In genomic region chr12:6070472-6071257, GRCh38 we compare ENCODE assay signal across 12 cellular contexts. TPM values are rescaled to one million over a fixed set of nuclear protein-coding genes. Genes with fewer than 3 reads are reported as not detected.
DNase-seq lines count a peak whose midpoint lies in the region; ATAC-seq and TF ChIP-seq lines count a peak whose summit lies in the region.
"Had no signal": no experiment of that assay in that cellular context is flagged by ENCODE, and none has a peak within 500 bp of the region (broad histone marks: within the 10 kb centered on the region; RNA-seq: fewer than 3 reads in every experiment).

No MANE protein-coding gene starts in this region.

- WGBS in prostate gland: 59% methylated on average over 11 of the region's 11 CpGs

- no peak overlapping the region for H3K4me3 ChIP-seq in prostate gland
- H3K4me3 ChIP-seq: ascending aorta, SJCRH30 had no signal

- TF ChIP-seq EP300 in Ishikawa (IDR thresholded peaks at IDR 0.05; ENCODE audit: borderline replicate concordance): no peak; the same call in 1 of the 2 replicates

- DNase-seq in NCI-H345 treated with DMSO at 0.1 percent for 48 hours (lab: John Stamatoyannopoulos, UW; ENCODE audit: unreplicated experiment) (peak; percentile 76), prostate gland (ENCODE audit: low spot score) (peak; percentile 21), GDM1 (lab: John Stamatoyannopoulos, UW) (no peak), endothelial cell (ENCODE audit: low spot score) (no peak), sciatic nerve (ENCODE audit: low spot score) (no peak)
- DNase-seq in activated T-helper 2 cell treated with anti-CD3 and anti-CD28 coated beads, Interferon-gamma antibody, Interleukin-2, Interleukin-4, amounts not matched to agents 10 μg/mL and 5 μg/mL and 100 μg/mL, durations not matched to agents 14 hours and 24 hours and 36 hours (ENCODE audit: low spot score): no peak
- DNase-seq: activated CD4-positive, alpha-beta memory T cell treated with anti-CD3 and anti-CD28 coated beads for 36 hours; MV-4-11; SJCRH30 had no signal

- H3K27ac ChIP-seq in prostate gland: peak overlapping the region in 1 of 2 donors; percentile 33
- H3K27ac ChIP-seq: ascending aorta, SJCRH30 had no signal

- H3K4me1 Mint-ChIP-seq in endothelial cell (ENCODE audit: unreplicated experiment): peaks cover 25% of the 10 kb centered on the region
- peaks cover 37% of the 10 kb centered on the region for H3K4me1 Mint-ChIP-seq in activated T-helper 2 cell treated with anti-CD3 and anti-CD28 coated beads, Interferon-gamma antibody, Interleukin-2, Interleukin-4, amounts not matched to agents 10 μg/mL and 5 μg/mL and 100 μg/mL, durations not matched to agents 14 hours and 24 hours and 36 hours (ENCODE audit: low read depth)

- H3K36me3 ChIP-seq in prostate gland: no peaks in the 10 kb centered on the region
- H3K36me3 ChIP-seq: ascending aorta, SJCRH30 had no signal

- intact Hi-C loops in prostate gland (cut with DNase I) (no loop called here), sciatic nerve (cut with DNase I) (no loop called here)
- intact Hi-C loops in activated T-helper 2 cell treated with anti-CD3 and anti-CD28 coated beads, Interferon-gamma antibody, Interleukin-2, Interleukin-4, amounts not matched to agents 10 μg/mL and 5 μg/mL and 100 μg/mL, durations not matched to agents 14 hours and 24 hours and 36 hours (cut with micrococcal nuclease): no loop called here

- H3K36me3 Mint-ChIP-seq in endothelial cell (ENCODE audit: low read depth, unreplicated experiment): no peaks in the 10 kb centered on the region
- H3K36me3 Mint-ChIP-seq in activated T-helper 2 cell treated with anti-CD3 and anti-CD28 coated beads, Interferon-gamma antibody, Interleukin-2, Interleukin-4, amounts not matched to agents 10 μg/mL and 5 μg/mL and 100 μg/mL, durations not matched to agents 14 hours and 24 hours and 36 hours (ENCODE audit: low read depth): no peaks in the 10 kb centered on the region
- H3K36me3 Mint-ChIP-seq: activated CD4-positive, alpha-beta memory T cell treated with anti-CD3 and anti-CD28 coated beads for 36 hours had no signal

- H3K27me3 Mint-ChIP-seq in endothelial cell (ENCODE audit: unreplicated experiment): peaks cover 10% of the 10 kb centered on the region
- peaks cover 58% of the 10 kb centered on the region for H3K27me3 Mint-ChIP-seq in activated T-helper 2 cell treated with anti-CD3 and anti-CD28 coated beads, Interferon-gamma antibody, Interleukin-2, Interleukin-4, amounts not matched to agents 10 μg/mL and 5 μg/mL and 100 μg/mL, durations not matched to agents 14 hours and 24 hours and 36 hours (ENCODE audit: low read depth)

- ATAC-seq in esophagus mucosa (peak; percentile 86), sciatic nerve (no peak)

- TF ChIP-seq POLR2A in prostate gland (IDR thresholded peaks at IDR 0.05): no peak

- no peaks in the 10 kb centered on the region for H3K4me1 ChIP-seq in prostate gland (replicated peaks)
- H3K4me1 ChIP-seq: ascending aorta had no signal

- no peak for TF ChIP-seq RAD21 in Ishikawa (IDR thresholded peaks at IDR 0.05; ENCODE audit: low read depth)

- H3K4me3 Mint-ChIP-seq in endothelial cell (ENCODE audit: unreplicated experiment): no peak overlapping the region
- H3K4me3 Mint-ChIP-seq in activated T-helper 2 cell treated with anti-CD3 and anti-CD28 coated beads, Interferon-gamma antibody, Interleukin-2, Interleukin-4, amounts not matched to agents 10 μg/mL and 5 μg/mL and 100 μg/mL, durations not matched to agents 14 hours and 24 hours and 36 hours (ENCODE audit: low read depth): no peak overlapping the region
- H3K4me3 Mint-ChIP-seq: activated CD4-positive, alpha-beta memory T cell treated with anti-CD3 and anti-CD28 coated beads for 36 hours had no signal

- no peaks in the 10 kb centered on the region for H3K9me3 ChIP-seq in prostate gland
- H3K9me3 ChIP-seq: ascending aorta, SJCRH30 had no signal

- TF ChIP-seq CTCF in prostate gland (IDR thresholded peaks at IDR 0.05) (no peak), endothelial cell (IDR thresholded peaks at IDR 0.05; ENCODE audit: unreplicated experiment) (no peak)

- no peaks in the 10 kb centered on the region for H3K9me3 Mint-ChIP-seq in endothelial cell (ENCODE audit: unreplicated experiment)
- no peaks in the 10 kb centered on the region for H3K9me3 Mint-ChIP-seq in activated T-helper 2 cell treated with anti-CD3 and anti-CD28 coated beads, Interferon-gamma antibody, Interleukin-2, Interleukin-4, amounts not matched to agents 10 μg/mL and 5 μg/mL and 100 μg/mL, durations not matched to agents 14 hours and 24 hours and 36 hours
- H3K9me3 Mint-ChIP-seq: activated CD4-positive, alpha-beta memory T cell treated with anti-CD3 and anti-CD28 coated beads for 36 hours had no signal

- H3K27ac Mint-ChIP-seq in endothelial cell (ENCODE audit: unreplicated experiment): no peak overlapping the region
- H3K27ac Mint-ChIP-seq in activated T-helper 2 cell treated with anti-CD3 and anti-CD28 coated beads, Interferon-gamma antibody, Interleukin-2, Interleukin-4, amounts not matched to agents 10 μg/mL and 5 μg/mL and 100 μg/mL, durations not matched to agents 14 hours and 24 hours and 36 hours: no peak overlapping the region
- H3K27ac Mint-ChIP-seq: activated CD4-positive, alpha-beta memory T cell treated with anti-CD3 and anti-CD28 coated beads for 36 hours had no signal

- H3K27me3 ChIP-seq in prostate gland (replicated peaks; ENCODE audit: insufficient read depth): no peaks in the 10 kb centered on the region
- H3K27me3 ChIP-seq: ascending aorta, SJCRH30 had no signal

TF ChIP-seq in Ishikawa, 13 proteins besides CTCF, POLR2A, EP300 and RAD21:
- peak; percentile 91 for TF ChIP-seq USF1 (IDR thresholded peaks at IDR 0.05)
- no peak for TF ChIP-seq FOXM1 (IDR thresholded peaks at IDR 0.05; ENCODE audit: borderline replicate concordance, low read depth)
- TF ChIP-seq TCF12 (IDR thresholded peaks at IDR 0.05; ENCODE audit: low read depth): 0 out of 2 replicates have a peak, but pooled peaks have one; percentile 15

RNA-seq across cellular contexts. Expression of gene VWF, which starts 53.8 kb away (rescaled TPM):
- total RNA-seq in esophagus mucosa: 53.7 TPM
- total RNA-seq in prostate gland: 100 to 1,000 TPM in 1 of 2 donors, 10 to 100 TPM in 1; 55.0 to 193 TPM
- total RNA-seq in endothelial cell (ENCODE audit: unreplicated experiment): 56.0 TPM
- total RNA-seq in activated T-helper 2 cell treated with anti-CD3 and anti-CD28 coated beads, Interferon-gamma antibody, Interleukin-2, Interleukin-4, amounts not matched to agents 10 μg/mL and 5 μg/mL and 100 μg/mL, durations not matched to agents 14 hours and 24 hours and 36 hours: not detected in 2 replicates
- total RNA-seq in sciatic nerve: 655 TPM
- total RNA-seq: activated CD4-positive, alpha-beta memory T cell treated with anti-CD3 and anti-CD28 coated beads for 36 hours had no signal

Comparison
In these comparisons a context has a peak if more than half of its experiments do, and no peak if none do; other contexts are left out.
1. DNase-seq: peak in NCI-H345 treated with DMSO at 0.1 percent for 48 hours (single experiment) and prostate gland (single experiment); none in GDM1 (single experiment), endothelial cell (single experiment), activated T-helper 2 cell treated with anti-CD3 and anti-CD28 coated beads, Interferon-gamma antibody, Interleukin-2, Interleukin-4, amounts not matched to agents 10 μg/mL and 5 μg/mL and 100 μg/mL, durations not matched to agents 14 hours and 24 hours and 36 hours (single experiment) and sciatic nerve (single experiment).
2. RNA of gene VWF, which starts 53.8 kb away (total RNA-seq): 655 TPM in sciatic nerve (single experiment), 55.0 to 193 TPM in prostate gland, 56.0 TPM in endothelial cell (single experiment) and 53.7 TPM in esophagus mucosa (single experiment); not detected in activated T-helper 2 cell treated with anti-CD3 and anti-CD28 coated beads, Interferon-gamma antibody, Interleukin-2, Interleukin-4, amounts not matched to agents 10 μg/mL and 5 μg/mL and 100 μg/mL, durations not matched to agents 14 hours and 24 hours and 36 hours; every median in the first group is over 10 times any median in the second.